ENCODE assay signal across 8 cellular contexts in genomic region chr2:214069254-214069653, GRCh38.
DNase-seq lines count a peak whose midpoint lies in the region; ATAC-seq lines count a peak whose summit lies in the region.

No MANE protein-coding gene starts in this region.

- peak overlapping the region; percentile 81 for H3K27ac ChIP-seq in ACC112 (ENCODE audit: low read depth, low read length)

- peaks cover 15% of the 10 kb centered on the region for H3K4me1 ChIP-seq in ACC112 (ENCODE audit: control insufficient read depth, insufficient read depth, low read length, unreplicated experiment)

- no peaks in the 10 kb centered on the region for H3K27me3 ChIP-seq in ACC112 (ENCODE audit: insufficient read depth, low read length)
- no peaks in the 10 kb centered on the region for H3K27me3 ChIP-seq in H7 (ENCODE audit: control insufficient read depth, insufficient read depth, low read length)

- peak overlapping the region; percentile 16; the same call in 1 of the 2 replicates for H3K4me3 ChIP-seq in ACC112 (ENCODE audit: low read depth, low read length)
- peak overlapping the region; percentile 13 for H3K4me3 ChIP-seq in skeletal muscle cell (ENCODE audit: low read depth, low read length)
- H3K4me3 ChIP-seq in H7 (ENCODE audit: insufficient read depth, low read depth, low read length) = no peak overlapping the region

- peak; percentile 99 for DNase-seq in M059J (ENCODE audit: low read depth)
- peak; percentile 53 for DNase-seq in epidermal melanocyte (ENCODE audit: insufficient read length, low spot score)
- peak; percentile 77 for DNase-seq in skeletal muscle cell (ENCODE audit: low read depth)
- no peak for DNase-seq in mucosa of gallbladder (ENCODE audit: low spot score)
- DNase-seq in H7 = no peak
- DNase-seq in activated naive CD4-positive, alpha-beta T cell treated with Interleukin-2 at 50 U/mL for 16 hours = no peak

- H3K36me3 ChIP-seq in ACC112 (ENCODE audit: insufficient read depth, low read length) (no peaks in the 10 kb centered on the region), H7 (replicated peaks; ENCODE audit: control insufficient read depth, insufficient read depth, low read length) (no peaks in the 10 kb centered on the region)

- no peaks in the 10 kb centered on the region for H3K79me2 ChIP-seq in ACC112 (ENCODE audit: control insufficient read depth, insufficient read depth, low read length, unreplicated experiment)

- ATAC-seq in GM18907 (IDR thresholded peaks at IDR 0.05; ENCODE audit: unreplicated experiment) = peak; percentile 90

- H2AFZ ChIP-seq in ACC112 (ENCODE audit: low read length, unreplicated experiment) = peak overlapping the region; percentile 1

Comparison
In these comparisons a context has a peak if more than half of its experiments do, and no peak if none do; other contexts are left out.
1. DNase-seq: peak in M059J (single experiment), epidermal melanocyte (single experiment) and skeletal muscle cell (single experiment); none in mucosa of gallbladder (single experiment), H7 (single experiment) and activated naive CD4-positive, alpha-beta T cell treated with Interleukin-2 at 50 U/mL for 16 hours (single experiment).